ENCODE assay signal across 27 cellular contexts in the genomic region with DNA sequence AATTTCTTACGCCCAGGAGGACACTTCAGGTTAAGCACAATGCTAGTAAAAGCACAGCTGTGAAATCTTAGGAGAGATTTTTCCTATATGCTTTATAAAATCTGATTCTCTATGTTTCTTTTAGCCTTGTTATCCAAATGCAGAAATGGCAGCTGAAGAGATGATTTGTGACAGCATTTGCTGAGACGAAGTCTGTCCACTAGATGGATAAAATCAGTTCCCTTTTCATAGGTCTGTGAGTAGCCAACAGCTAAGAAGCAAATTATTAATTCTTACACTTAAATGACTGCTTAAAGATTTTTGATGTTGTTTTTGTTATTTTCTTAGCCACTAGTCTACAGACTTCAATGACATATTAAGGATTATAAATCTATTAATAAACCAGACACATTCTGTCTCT. TPM values are rescaled to one million over a fixed set of nuclear protein-coding genes. Genes with fewer than 3 reads are reported as not detected.
"Had no signal": no experiment of that assay in that cellular context is flagged by ENCODE, and none has a peak within 500 bp of the region (broad histone marks: within the 10 kb centered on the region; RNA-seq: fewer than 3 reads in every experiment).

No MANE protein-coding gene starts in this region.

- H3K4me3 ChIP-seq: body of pancreas, esophagus muscularis mucosa, hepatocyte, lower lobe of right lung, mucosa of descending colon, neural progenitor cell, testis, uterus had no signal

- H3K27me3 ChIP-seq: body of pancreas, esophagus muscularis mucosa, hepatocyte, neural progenitor cell, testis, uterus had no signal

- H3K9ac ChIP-seq: neural progenitor cell had no signal

- H3K79me2 ChIP-seq: hepatocyte had no signal

- H2AFZ ChIP-seq: hepatocyte, neural progenitor cell had no signal

- DNase-seq: activated CD4-positive, alpha-beta T cell treated with anti-CD3 and anti-CD28 coated beads for 36 hours; activated CD4-positive, alpha-beta T cell treated with anti-CD3 and anti-CD28 coated beads, Interleukin-2, amount 50 U/mL, for 48 hours; activated naive CD4-positive, alpha-beta T cell treated with anti-CD3 and anti-CD28 coated beads for 36 hours; activated naive CD8-positive, alpha-beta T cell treated with anti-CD3 and anti-CD28 coated beads, Interleukin-2, amount 50 U/mL, for 24 hours; activated T-cell treated with anti-CD3 and anti-CD28 coated beads, Interleukin-2, amount 50 U/mL, for 48 hours; anterior cingulate cortex; body of pancreas; glutamatergic neuron; immature natural killer cell; lower lobe of right lung; mesendoderm; mucosa of descending colon; naive thymus-derived CD4-positive, alpha-beta T cell; stimulated activated CD4-positive, alpha-beta T cell treated with anti-CD3 and anti-CD28 coated beads, Interleukin-2, amount 100 ng/mL, for 48 hours; stimulated activated CD8-positive, alpha-beta memory T cell treated with anti-CD3 and anti-CD28 coated beads, Interleukin-4, amount 100 ng/mL, for 48 hours; stimulated activated naive B cell treated with anti-CD40 and anti-IgM and Interleukin-4, amounts not matched to agents 10 μg/mL and 1 μg/mL and 100 μg/mL, for 72 hours; T1000; testis; trophoblast cell; uterus had no signal

- ATAC-seq: activated CD4-positive, alpha-beta T cell treated with anti-CD3 and anti-CD28 coated beads for 36 hours; activated naive CD8-positive, alpha-beta T cell treated with anti-CD3 and anti-CD28 coated beads, Interleukin-2, amount 50 U/mL, for 24 hours; body of pancreas; left lobe of liver; lower lobe of right lung; mucosa of descending colon; naive thymus-derived CD4-positive, alpha-beta T cell; sciatic nerve; stimulated activated naive B cell treated with anti-CD40 and anti-IgM and Interleukin-4, amounts not matched to agents 10 μg/mL and 1 μg/mL and 100 μg/mL, for 72 hours; WTC11 had no signal

- FAIRE-seq: colon had no signal

- H3K36me3 ChIP-seq: esophagus muscularis mucosa, lower lobe of right lung, neural progenitor cell, uterus had no signal

- H3K9me3 ChIP-seq: body of pancreas, esophagus muscularis mucosa, lower lobe of right lung, mucosa of descending colon, testis, uterus had no signal

- H3K4me1 ChIP-seq: body of pancreas, lower lobe of right lung, neural progenitor cell, testis, uterus had no signal

- H3K4me2 ChIP-seq: hepatocyte, neural progenitor cell had no signal

- H3K27ac ChIP-seq: body of pancreas, esophagus muscularis mucosa, hepatocyte, lower lobe of right lung, neural progenitor cell, testis, uterus had no signal

RNA-seq across cellular contexts. Expression of a gene that starts 5.3 kb away (rescaled TPM):
- total RNA-seq: activated CD4-positive, alpha-beta T cell treated with anti-CD3 and anti-CD28 coated beads for 36 hours; activated naive CD4-positive, alpha-beta T cell treated with anti-CD3 and anti-CD28 coated beads for 36 hours; naive thymus-derived CD4-positive, alpha-beta T cell had no signal
- polyA plus RNA-seq: immature natural killer cell; naive thymus-derived CD4-positive, alpha-beta T cell had no signal
